12 cellular contexts compared by ENCODE assay signal in the genomic region with DNA sequence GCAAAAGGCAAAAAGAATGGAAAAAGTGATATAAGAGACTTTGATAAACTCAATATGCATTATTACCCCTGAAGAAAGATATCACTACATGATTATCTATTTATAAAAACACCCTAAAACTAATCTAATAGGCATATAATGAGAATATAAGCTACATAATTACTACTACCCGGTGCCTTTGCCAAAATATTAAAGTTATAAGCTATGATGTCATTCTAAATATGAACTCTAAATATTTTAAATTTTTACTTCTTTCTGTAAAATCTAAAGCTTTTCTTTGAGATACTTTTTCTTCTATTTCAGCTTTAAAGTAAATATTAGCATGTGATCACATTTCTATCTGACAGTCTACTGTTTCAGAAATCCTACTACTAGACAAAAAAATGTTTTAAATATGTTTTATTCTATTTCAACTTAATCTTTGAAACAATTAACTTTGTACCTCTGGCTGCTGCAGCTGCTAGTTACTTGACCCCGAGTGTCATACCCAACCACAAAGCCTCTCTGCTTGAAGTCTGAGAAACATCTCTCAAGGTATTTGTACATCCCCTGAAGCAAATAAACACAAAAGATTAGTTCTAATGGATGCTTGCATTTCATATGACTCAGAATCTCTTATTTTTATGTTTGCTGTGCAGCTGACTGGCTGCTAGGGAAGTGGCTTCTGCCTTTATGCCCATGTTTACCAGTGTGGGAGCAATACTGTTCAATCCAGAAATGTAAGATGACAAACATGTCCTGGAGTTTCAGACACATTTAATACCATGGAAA. TPM values are rescaled to one million over a fixed set of nuclear protein-coding genes. Genes with fewer than 3 reads are reported as not detected.
DNase-seq lines count a peak whose midpoint lies in the region; ATAC-seq and TF ChIP-seq lines count a peak whose summit lies in the region.
"Had no signal": no experiment of that assay in that cellular context is flagged by ENCODE, and none has a peak within 500 bp of the region (broad histone marks: within the 10 kb centered on the region; RNA-seq: fewer than 3 reads in every experiment).

No MANE protein-coding gene starts in this region.

- H3K27ac Mint-ChIP-seq in neural progenitor cell: peak overlapping the region; percentile 87
- H3K27ac Mint-ChIP-seq: T-helper 17 cell had no signal

- H2AFZ ChIP-seq in neural progenitor cell (replicated peaks): no peak overlapping the region

- H3K36me3 Mint-ChIP-seq in neural progenitor cell: no peaks in the 10 kb centered on the region

- H3K27ac ChIP-seq in neural progenitor cell: no peak overlapping the region
- H3K27ac ChIP-seq: right atrium auricular region had no signal

- H3K4me3 ChIP-seq in astrocyte of the spinal cord (ENCODE audit: low read depth, low read length) (no peak overlapping the region), neural progenitor cell (no peak overlapping the region)
- H3K4me3 ChIP-seq: lung, right atrium auricular region had no signal

- H3F3A ChIP-seq in neural progenitor cell (ENCODE audit: low read depth): no peaks in the 10 kb centered on the region

- in situ Hi-C loops in astrocyte of the spinal cord (cut with HindIII; ENCODE audit: low sequenced_read_pairs): no loop called here

- no peak for TF ChIP-seq CTCF in astrocyte of the spinal cord (IDR thresholded peaks at IDR 0.05; ENCODE audit: low read depth, low read length)
- no peak for TF ChIP-seq CTCF in neural progenitor cell (IDR thresholded peaks at IDR 0.05)

- ATAC-seq in GM21619 (IDR thresholded peaks at IDR 0.05; ENCODE audit: unreplicated experiment) (no peak), left cardiac atrium (no peak), HG03520 (IDR thresholded peaks at IDR 0.05; ENCODE audit: unreplicated experiment) (no peak)
- ATAC-seq: T-helper 17 cell had no signal

- no peak overlapping the region for H3K9ac ChIP-seq in neural progenitor cell

- no peaks in the 10 kb centered on the region for H3K36me3 ChIP-seq in neural progenitor cell
- H3K36me3 ChIP-seq: right atrium auricular region had no signal

- H3K9me3 Mint-ChIP-seq in neural progenitor cell: no peaks in the 10 kb centered on the region

- H3K4me1 ChIP-seq in neural progenitor cell: no peaks in the 10 kb centered on the region
- H3K4me1 ChIP-seq: right atrium auricular region had no signal

- DNase-seq in EH (ENCODE audit: low read depth) (peak; percentile 79), NCI-H2081 (lab: John Stamatoyannopoulos, UW) (peak; percentile 14 to 72), astrocyte of the spinal cord (ENCODE audit: low read depth, low spot score) (peak; percentile 80), neural progenitor cell (ENCODE audit: low spot score) (no peak), ecto neural progenitor cell (ENCODE audit: low spot score) (no peak), left cardiac atrium (no peak)
- DNase-seq: aorta, T-helper 17 cell had no signal

- intact Hi-C loops in left cardiac atrium (cut with DNase I): no loop called here

- H3K79me2 ChIP-seq in neural progenitor cell (ENCODE audit: low read depth): no peaks in the 10 kb centered on the region

- no peaks in the 10 kb centered on the region for H4K20me1 ChIP-seq in neural progenitor cell (ENCODE audit: low read depth)

- no peaks in the 10 kb centered on the region for H3K27me3 Mint-ChIP-seq in neural progenitor cell (ENCODE audit: insufficient read depth, low read depth)
- H3K27me3 Mint-ChIP-seq: T-helper 17 cell had no signal

- no peaks in the 10 kb centered on the region for H3K27me3 ChIP-seq in neural progenitor cell
- H3K27me3 ChIP-seq: right atrium auricular region had no signal

- H3K4me1 Mint-ChIP-seq in neural progenitor cell: peaks cover 27% of the 10 kb centered on the region

- H3K4me2 ChIP-seq in neural progenitor cell: no peak overlapping the region

- H3K9me3 ChIP-seq in neural progenitor cell (ENCODE audit: low read depth): no peaks in the 10 kb centered on the region
- H3K9me3 ChIP-seq: right atrium auricular region had no signal

- peak overlapping the region; percentile 30 for H3K4me3 Mint-ChIP-seq in neural progenitor cell
- H3K4me3 Mint-ChIP-seq: T-helper 17 cell had no signal

RNA-seq across cellular contexts. Expression of gene PGM2L1, which starts 26.8 kb away (rescaled TPM):
- total RNA-seq in neural progenitor cell (ENCODE audit: low replicate concordance) (12.3 and 15.9 TPM in 2 replicates), left cardiac atrium (1 to 10 TPM; 3.1 to 3.3 TPM)

Comparison
In these comparisons a context has a peak if more than half of its experiments do, and no peak if none do; other contexts are left out.
1. DNase-seq: peak in EH (single experiment), NCI-H2081 (2 of 2) and astrocyte of the spinal cord (single experiment); none in neural progenitor cell (single experiment), ecto neural progenitor cell (single experiment) and left cardiac atrium (single experiment).